1 cellular context compared by ENCODE assay signal in genomic region chr20:34824861-34825529, GRCh38.
TF ChIP-seq lines count a peak whose summit lies in the region.

No MANE protein-coding gene starts in this region.

TF ChIP-seq in HepG2, 621 proteins besides CTCF, POLR2A, EP300 and RAD21 (continued from another document and continues in another):
- TF ChIP-seq GLI4 (CRISPR knock-in tag; IDR thresholded peaks at IDR 0.05; ENCODE audit: borderline replicate concordance), result peak; percentile 81; the same call in 1 of the 2 replicates
- TF ChIP-seq ZNF724P (CRISPR knock-in tag; IDR thresholded peaks at IDR 0.05; ENCODE audit: borderline replicate concordance), result peak; percentile 92
- TF ChIP-seq ZNF790 (CRISPR knock-in tag; IDR thresholded peaks at IDR 0.05; ENCODE audit: borderline replicate concordance), result peak; percentile 98; the same call in 1 of the 2 replicates
- no peak for TF ChIP-seq ZNF432 (CRISPR knock-in tag; IDR thresholded peaks at IDR 0.05; ENCODE audit: borderline replicate concordance)
- peak; percentile 77; the same call in 1 of the 2 replicates for TF ChIP-seq MXD1 (CRISPR knock-in tag; IDR thresholded peaks at IDR 0.05)
- TF ChIP-seq SMAD9 (CRISPR knock-in tag; IDR thresholded peaks at IDR 0.05), result 0 out of 2 replicates have a peak, but pooled peaks have one; percentile 31
- peak; percentile 73 for TF ChIP-seq ZNF407 (CRISPR knock-in tag; IDR thresholded peaks at IDR 0.05; ENCODE audit: not compliant biosample characterization)
- TF ChIP-seq ZNF674 (CRISPR knock-in tag; IDR thresholded peaks at IDR 0.05; ENCODE audit: low read depth), result no peak; the same call in 1 of the 2 replicates
- TF ChIP-seq ZNF281 (CRISPR knock-in tag; IDR thresholded peaks at IDR 0.05; ENCODE audit: borderline replicate concordance), result peak; percentile 40; the same call in 1 of the 2 replicates
- no peak for TF ChIP-seq U2AF2 (IDR thresholded peaks at IDR 0.05; ENCODE audit: low read depth, low read length)
- peak; percentile 73 for TF ChIP-seq ZNF280B (CRISPR knock-in tag; IDR thresholded peaks at IDR 0.05; ENCODE audit: borderline replicate concordance)
- TF ChIP-seq RBFOX2 (IDR thresholded peaks at IDR 0.05; ENCODE audit: low read depth, low read length), result peak; percentile 83
- TF ChIP-seq ZNF713 (CRISPR knock-in tag; IDR thresholded peaks at IDR 0.05), result 0 out of 2 replicates have a peak, but pooled peaks have one; percentile 47
- 0 out of 2 replicates have a peak, but pooled peaks have one; percentile 35 for TF ChIP-seq ZNF775 (CRISPR knock-in tag; IDR thresholded peaks at IDR 0.05; ENCODE audit: borderline replicate concordance)
- no peak for TF ChIP-seq NONO (IDR thresholded peaks at IDR 0.05)
- TF ChIP-seq NONO (CRISPR knock-in tag; conservative IDR thresholded peaks at IDR 0.05), result peak; percentile 68
- peak; percentile 99; the same call in 1 of the 2 replicates for TF ChIP-seq ZFP91 (CRISPR knock-in tag; IDR thresholded peaks at IDR 0.05; ENCODE audit: borderline replicate concordance)
- peak; percentile 98 for TF ChIP-seq CHCHD3 (CRISPR knock-in tag; IDR thresholded peaks at IDR 0.05)
- TF ChIP-seq POGK (CRISPR knock-in tag; conservative IDR thresholded peaks at IDR 0.05), result peak; percentile 85; the same call in 1 of the 2 replicates
- TF ChIP-seq YY1 (IDR thresholded peaks at IDR 0.05; ENCODE audit: insufficient read depth, insufficient replicate concordance, low read depth, low read length), result peak; percentile 98
- TF ChIP-seq ZNF660 (CRISPR knock-in tag; IDR thresholded peaks at IDR 0.05; ENCODE audit: borderline replicate concordance, low read depth), result 0 out of 2 replicates have a peak, but pooled peaks have one; percentile 68
- no peak for TF ChIP-seq NR2F6 (IDR thresholded peaks at IDR 0.05)
- TF ChIP-seq NR2F6 (CRISPR knock-in tag; IDR thresholded peaks at IDR 0.05), result peak; percentile 66; the same call in 1 of the 2 replicates
- TF ChIP-seq HNRNPUL1 (IDR thresholded peaks at IDR 0.05; ENCODE audit: low read depth, low read length), result no peak
- TF ChIP-seq ZNF501 (CRISPR knock-in tag; IDR thresholded peaks at IDR 0.05), result peak; percentile 83
- peak; percentile 65; the same call in 1 of the 2 replicates for TF ChIP-seq ZNF225 (CRISPR knock-in tag; IDR thresholded peaks at IDR 0.05)
- no peak for TF ChIP-seq ZNF331 (CRISPR knock-in tag; IDR thresholded peaks at IDR 0.05)
- TF ChIP-seq ZNF230 (CRISPR knock-in tag; IDR thresholded peaks at IDR 0.05), result 0 out of 2 replicates have a peak, but pooled peaks have one; percentile 87
- TF ChIP-seq FOXA1 (IDR thresholded peaks at IDR 0.05), result no peak
- 0 out of 2 replicates have a peak, but pooled peaks have one; percentile 5 for TF ChIP-seq FOXA1 (CRISPR knock-in tag; IDR thresholded peaks at IDR 0.05)
- peak; percentile 20; the same call in 1 of the 2 replicates for TF ChIP-seq ZIK1 (CRISPR knock-in tag; IDR thresholded peaks at IDR 0.05; ENCODE audit: borderline replicate concordance, low read depth)
- TF ChIP-seq ZBTB4 (CRISPR knock-in tag; IDR thresholded peaks at IDR 0.05; ENCODE audit: borderline replicate concordance), result no peak
- 0 out of 2 replicates have a peak, but pooled peaks have one; percentile 18 for TF ChIP-seq CBX5 (CRISPR knock-in tag; IDR thresholded peaks at IDR 0.05; ENCODE audit: borderline replicate concordance)
- TF ChIP-seq ZNF143 (CRISPR knock-in tag; IDR thresholded peaks at IDR 0.05), result 0 out of 2 replicates have a peak, but pooled peaks have one; percentile 21
- no peak for TF ChIP-seq ATF7 (IDR thresholded peaks at IDR 0.05)
- TF ChIP-seq ATF7 (CRISPR knock-in tag; IDR thresholded peaks at IDR 0.05), result peak; percentile 27; the same call in 1 of the 2 replicates
- TF ChIP-seq REXO4 (CRISPR knock-in tag; IDR thresholded peaks at IDR 0.05; ENCODE audit: borderline replicate concordance), result no peak
- TF ChIP-seq ZFYVE20 (CRISPR knock-in tag; IDR thresholded peaks at IDR 0.05; ENCODE audit: borderline replicate concordance, low read depth), result peak; percentile 78; the same call in 1 of the 2 replicates
- TF ChIP-seq NR1H2 (CRISPR knock-in tag; IDR thresholded peaks at IDR 0.05; ENCODE audit: borderline replicate concordance, low read depth), result no peak
